In the genomic region with DNA sequence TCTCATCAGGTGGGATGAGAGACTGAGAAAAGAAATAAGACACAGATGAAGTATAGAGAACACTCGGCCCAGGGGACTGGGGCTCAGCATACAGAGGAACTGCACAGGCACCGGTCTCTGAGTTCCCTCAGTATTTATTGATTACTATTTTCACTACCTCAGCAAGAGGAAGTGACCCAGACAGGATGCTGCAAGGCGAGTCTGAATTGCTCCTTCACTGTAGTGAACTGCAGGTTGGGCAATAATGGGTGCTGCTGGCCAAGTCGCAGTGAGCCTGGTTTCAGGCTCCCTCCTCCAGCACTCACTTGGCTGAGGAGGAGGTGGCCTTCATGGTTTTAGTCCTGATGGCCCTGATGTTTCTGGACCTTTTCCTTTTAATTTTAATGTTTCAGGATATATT, we compare ENCODE assay signal across 11 cellular contexts. TPM values are rescaled to one million over a fixed set of nuclear protein-coding genes. Genes with fewer than 3 reads are reported as not detected.
DNase-seq lines count a peak whose midpoint lies in the region; ATAC-seq and TF ChIP-seq lines count a peak whose summit lies in the region.
"Had no signal": no experiment of that assay in that cellular context is flagged by ENCODE, and none has a peak within 500 bp of the region (broad histone marks: within the 10 kb centered on the region; RNA-seq: fewer than 3 reads in every experiment).

No MANE protein-coding gene starts in this region.

- TF ChIP-seq CTCF in fibroblast of villous mesenchyme (IDR thresholded peaks at IDR 0.05; ENCODE audit: insufficient read depth, low read depth, low read length) (no peak), stomach (IDR thresholded peaks at IDR 0.05) (no peak)

- H3K27ac Mint-ChIP-seq in activated CD8-positive, alpha-beta memory T cell treated with anti-CD3 and anti-CD28 coated beads, Interleukin-2, amount 10 ng/mL, durations not matched to agents 7 days and 5 days = no peak overlapping the region
- H3K27ac Mint-ChIP-seq in activated T-helper 2 cell treated with anti-CD3 and anti-CD28 coated beads, Interferon-gamma antibody, Interleukin-2, Interleukin-4, amounts not matched to agents 10 μg/mL and 5 μg/mL and 100 μg/mL, durations not matched to agents 14 hours and 24 hours and 36 hours = no peak overlapping the region

- no peak for TF ChIP-seq POLR2A in stomach (IDR thresholded peaks at IDR 0.05)

- peaks cover 0 to 10% (median 0%) of the 10 kb centered on the region in 4 donors for H3K4me1 ChIP-seq in stomach

- CTCF ChIA-PET in activated CD8-positive, alpha-beta memory T cell treated with anti-CD3 and anti-CD28 coated beads, Interleukin-2, amount 10 ng/mL, durations not matched to agents 7 days and 5 days (lab: Charles Lee) = no interaction called here

- peaks cover 13% of the 10 kb centered on the region for H3K27me3 Mint-ChIP-seq in activated CD8-positive, alpha-beta memory T cell treated with anti-CD3 and anti-CD28 coated beads, Interleukin-2, amount 10 ng/mL, durations not matched to agents 7 days and 5 days
- H3K27me3 Mint-ChIP-seq in activated T-helper 2 cell treated with anti-CD3 and anti-CD28 coated beads, Interferon-gamma antibody, Interleukin-2, Interleukin-4, amounts not matched to agents 10 μg/mL and 5 μg/mL and 100 μg/mL, durations not matched to agents 14 hours and 24 hours and 36 hours (ENCODE audit: low read depth) = peaks cover 5% of the 10 kb centered on the region

- peaks cover 0 to 8% (median 4%) of the 10 kb centered on the region in 4 donors for H3K9me3 ChIP-seq in stomach

- ATAC-seq in GM19351 (IDR thresholded peaks at IDR 0.05; ENCODE audit: unreplicated experiment) (peak; percentile 80), HG03432 (IDR thresholded peaks at IDR 0.05; ENCODE audit: unreplicated experiment) (peak; percentile 80)
- ATAC-seq in activated CD8-positive, alpha-beta memory T cell treated with anti-CD3 and anti-CD28 coated beads, Interleukin-2, amount 10 ng/mL, durations not matched to agents 7 days and 5 days = no peak

- 45 to 56% (median 51%) methylated on average over 4 of the region's 4 CpGs for WGBS in stomach, 5 donors

- H3K4me3 Mint-ChIP-seq in activated CD8-positive, alpha-beta memory T cell treated with anti-CD3 and anti-CD28 coated beads, Interleukin-2, amount 10 ng/mL, durations not matched to agents 7 days and 5 days = no peak overlapping the region
- H3K4me3 Mint-ChIP-seq in activated T-helper 2 cell treated with anti-CD3 and anti-CD28 coated beads, Interferon-gamma antibody, Interleukin-2, Interleukin-4, amounts not matched to agents 10 μg/mL and 5 μg/mL and 100 μg/mL, durations not matched to agents 14 hours and 24 hours and 36 hours (ENCODE audit: low read depth) = no peak overlapping the region

- intact Hi-C loops in activated T-helper 2 cell treated with anti-CD3 and anti-CD28 coated beads, Interferon-gamma antibody, Interleukin-2, Interleukin-4, amounts not matched to agents 10 μg/mL and 5 μg/mL and 100 μg/mL, durations not matched to agents 14 hours and 24 hours and 36 hours (cut with micrococcal nuclease) = no loop called here
- intact Hi-C loops in stomach (cut with DNase I; ENCODE audit: low total_unique reads) = no loop called here

- no peaks in the 10 kb centered on the region for H3K27me3 ChIP-seq in stomach
- H3K27me3 ChIP-seq: tibial artery had no signal

- no peak overlapping the region for H3K27ac ChIP-seq in stomach
- H3K27ac ChIP-seq: tibial artery had no signal

- H3K4me1 Mint-ChIP-seq in activated CD8-positive, alpha-beta memory T cell treated with anti-CD3 and anti-CD28 coated beads, Interleukin-2, amount 10 ng/mL, durations not matched to agents 7 days and 5 days = peaks cover 24% of the 10 kb centered on the region
- H3K4me1 Mint-ChIP-seq in activated T-helper 2 cell treated with anti-CD3 and anti-CD28 coated beads, Interferon-gamma antibody, Interleukin-2, Interleukin-4, amounts not matched to agents 10 μg/mL and 5 μg/mL and 100 μg/mL, durations not matched to agents 14 hours and 24 hours and 36 hours (ENCODE audit: low read depth) = peaks cover 6% of the 10 kb centered on the region

- DNase-seq in AML-193 (lab: John Stamatoyannopoulos, UW) = peak; percentile 89
- DNase-seq in fibroblast of villous mesenchyme (ENCODE audit: low read depth) = peak; percentile 33
- no peak for DNase-seq in activated CD8-positive, alpha-beta memory T cell treated with anti-CD3 and anti-CD28 coated beads, Interleukin-2, amount 10 ng/mL, durations not matched to agents 7 days and 5 days
- no peak for DNase-seq in DMS 273 treated with DMSO at 0.1 percent for 48 hours (lab: John Stamatoyannopoulos, UW)
- no peak for DNase-seq in activated T-helper 2 cell treated with anti-CD3 and anti-CD28 coated beads, Interferon-gamma antibody, Interleukin-2, Interleukin-4, amounts not matched to agents 10 μg/mL and 5 μg/mL and 100 μg/mL, durations not matched to agents 14 hours and 24 hours and 36 hours (ENCODE audit: low spot score)
- no peak for DNase-seq in stomach
- DNase-seq: NCI-H1092 treated with DMSO at 0.1 percent for 48 hours, tibial artery had no signal

- no peak for TF ChIP-seq EP300 in stomach (IDR thresholded peaks at IDR 0.05)

- H3K36me3 Mint-ChIP-seq in activated CD8-positive, alpha-beta memory T cell treated with anti-CD3 and anti-CD28 coated beads, Interleukin-2, amount 10 ng/mL, durations not matched to agents 7 days and 5 days = peaks cover 10% of the 10 kb centered on the region
- peaks cover 4% of the 10 kb centered on the region for H3K36me3 Mint-ChIP-seq in activated T-helper 2 cell treated with anti-CD3 and anti-CD28 coated beads, Interferon-gamma antibody, Interleukin-2, Interleukin-4, amounts not matched to agents 10 μg/mL and 5 μg/mL and 100 μg/mL, durations not matched to agents 14 hours and 24 hours and 36 hours (ENCODE audit: low read depth)

- H3K4me3 ChIP-seq in fibroblast of villous mesenchyme (ENCODE audit: low read depth, low read length) (no peak overlapping the region), stomach (no peak overlapping the region)
- H3K4me3 ChIP-seq: smooth muscle cell, tibial artery had no signal

- H3K9me3 Mint-ChIP-seq in activated CD8-positive, alpha-beta memory T cell treated with anti-CD3 and anti-CD28 coated beads, Interleukin-2, amount 10 ng/mL, durations not matched to agents 7 days and 5 days (ENCODE audit: low read depth) = peaks cover 7% of the 10 kb centered on the region
- peaks cover 14% of the 10 kb centered on the region for H3K9me3 Mint-ChIP-seq in activated T-helper 2 cell treated with anti-CD3 and anti-CD28 coated beads, Interferon-gamma antibody, Interleukin-2, Interleukin-4, amounts not matched to agents 10 μg/mL and 5 μg/mL and 100 μg/mL, durations not matched to agents 14 hours and 24 hours and 36 hours

- no peaks in the 10 kb centered on the region for H3K36me3 ChIP-seq in stomach
- H3K36me3 ChIP-seq: tibial artery had no signal

RNA-seq across cellular contexts. Expression of a gene that starts 10.4 kb away (rescaled TPM):
- total RNA-seq in fibroblast of villous mesenchyme = not detected in 2 replicates
- total RNA-seq in activated CD8-positive, alpha-beta memory T cell treated with anti-CD3 and anti-CD28 coated beads, Interleukin-2, amount 10 ng/mL, durations not matched to agents 7 days and 5 days = not detected
- total RNA-seq in activated T-helper 2 cell treated with anti-CD3 and anti-CD28 coated beads, Interferon-gamma antibody, Interleukin-2, Interleukin-4, amounts not matched to agents 10 μg/mL and 5 μg/mL and 100 μg/mL, durations not matched to agents 14 hours and 24 hours and 36 hours = not detected in 2 replicates
- total RNA-seq in stomach = not detected
- not detected for polyA plus RNA-seq in stomach
- total RNA-seq: smooth muscle cell had no signal
- polyA plus RNA-seq: smooth muscle cell had no signal

RNA-seq across cellular contexts. Expression of a gene that starts 23.0 kb away (rescaled TPM):
- total RNA-seq in fibroblast of villous mesenchyme = not detected in 2 replicates
- not detected for total RNA-seq in activated CD8-positive, alpha-beta memory T cell treated with anti-CD3 and anti-CD28 coated beads, Interleukin-2, amount 10 ng/mL, durations not matched to agents 7 days and 5 days
- not detected in 2 replicates for total RNA-seq in activated T-helper 2 cell treated with anti-CD3 and anti-CD28 coated beads, Interferon-gamma antibody, Interleukin-2, Interleukin-4, amounts not matched to agents 10 μg/mL and 5 μg/mL and 100 μg/mL, durations not matched to agents 14 hours and 24 hours and 36 hours
- not detected for total RNA-seq in stomach
- not detected for polyA plus RNA-seq in stomach
- polyA plus RNA-seq: smooth muscle cell had no signal

Comparison
In these comparisons a context has a peak if more than half of its experiments do, and no peak if none do; other contexts are left out.
1. DNase-seq: peak in AML-193 (2 of 2) and fibroblast of villous mesenchyme (single experiment); none in activated CD8-positive, alpha-beta memory T cell treated with anti-CD3 and anti-CD28 coated beads, Interleukin-2, amount 10 ng/mL, durations not matched to agents 7 days and 5 days (single experiment), DMS 273 treated with DMSO at 0.1 percent for 48 hours (single experiment), activated T-helper 2 cell treated with anti-CD3 and anti-CD28 coated beads, Interferon-gamma antibody, Interleukin-2, Interleukin-4, amounts not matched to agents 10 μg/mL and 5 μg/mL and 100 μg/mL, durations not matched to agents 14 hours and 24 hours and 36 hours (single experiment) and stomach (single experiment).